30 cellular contexts compared by ENCODE assay signal in genomic region chr10:57362811-57363210, GRCh38.
A peak's percentile ranks its signal among the peaks of the same experiment; 100 is the strongest.
DNase-seq lines count a peak whose midpoint lies in the region; ATAC-seq lines count a peak whose summit lies in the region.
"Had no signal": no experiment of that assay in that cellular context is flagged by ENCODE, and none has a peak within 500 bp of the region (broad histone marks: within the 10 kb centered on the region; RNA-seq: fewer than 3 reads in every experiment).

No MANE protein-coding gene starts in this region.

- DNase-seq in NCI-H69 (lab: John Stamatoyannopoulos, UW) = peak; percentile 26
- no peak for DNase-seq in activated CD4-positive, CD25-positive, alpha-beta regulatory T cell treated with anti-CD3 and anti-CD28 coated beads, Interleukin-2, amount 50 U/mL, for 72 hours
- DNase-seq in activated naive CD4-positive, alpha-beta T cell (lab: John Stamatoyannopoulos, UW) = no peak
- no peak for DNase-seq in activated T-cell treated with anti-CD3 and anti-CD28 coated beads, Interleukin-2, amount 50 U/mL, for 48 hours
- DNase-seq: activated CD4-positive, alpha-beta T cell treated with anti-CD3 and anti-CD28 coated beads for 36 hours; activated CD8-positive, alpha-beta T cell treated with anti-CD3 and anti-CD28 coated beads, Interleukin-2, amount 10 ng/mL, durations not matched to agents 7 days and 5 days; amniotic stem cell; cerebellar nuclear complex; dorsolateral prefrontal cortex; foreskin fibroblast; GOT3; heart right ventricle; HFFc6; left ventricle myocardium superior; MG63; NCI-H1105 treated with DMSO at 0.1 percent for 48 hours; NCI-H2029 treated with DMSO at 0.1 percent for 48 hours; NCI-H226; NCI-H526 treated with DMSO at 0.1 percent for 48 hours; SHP77 treated with DMSO at 0.1 percent for 48 hours; small intestine; stimulated activated naive CD4-positive, alpha-beta T cell treated with Interleukin-2 at 50 U/mL for 16 hours; upper lobe of right lung had no signal

- peak; percentile 86 for ATAC-seq in GM18861 (IDR thresholded peaks at IDR 0.05; ENCODE audit: unreplicated experiment)
- ATAC-seq in GM21381 (IDR thresholded peaks at IDR 0.05; ENCODE audit: unreplicated experiment) = peak; percentile 78
- ATAC-seq in HG03135 (IDR thresholded peaks at IDR 0.05; ENCODE audit: unreplicated experiment) = peak; percentile 91
- ATAC-seq in GM19397 (IDR thresholded peaks at IDR 0.05; ENCODE audit: unreplicated experiment) = no peak
- ATAC-seq: A549; activated CD4-positive, alpha-beta T cell treated with anti-CD3 and anti-CD28 coated beads for 36 hours; activated CD8-positive, alpha-beta T cell treated with anti-CD3 and anti-CD28 coated beads, Interleukin-2, amount 10 ng/mL, durations not matched to agents 7 days and 5 days; activated T-helper 17 cell treated with anti-CD3 and anti-CD28 coated beads, Interleukin-2, amount 50 U/mL, for 72 hours; heart right ventricle; left ventricle myocardium superior; Panc1; upper lobe of right lung had no signal
